In genomic region chr4:128455480-128455879, GRCh38 we compare ENCODE assay signal across 1 cellular context.
TF ChIP-seq lines count a peak whose summit lies in the region.

No MANE protein-coding gene starts in this region.

TF ChIP-seq in A549, 52 proteins besides CTCF, POLR2A, EP300 and RAD21 (continued from another document):
- TF ChIP-seq REST (IDR thresholded peaks at IDR 0.05) (no peak), MYC (IDR thresholded peaks at IDR 0.05; ENCODE audit: borderline replicate concordance, low read length) (no peak), GATA3 (IDR thresholded peaks at IDR 0.05; ENCODE audit: borderline replicate concordance) (no peak), CHD2 (IDR thresholded peaks at IDR 0.05; ENCODE audit: low read length, partially characterized antibody) (no peak), ATOH8 (CRISPR knock-in tag; IDR thresholded peaks at IDR 0.05; ENCODE audit: low read depth) (no peak), TP53 (CRISPR knock-in tag; IDR thresholded peaks at IDR 0.05) (no peak), HOXB13 (CRISPR knock-in tag; IDR thresholded peaks at IDR 0.05; ENCODE audit: low read depth) (no peak)
